ENCODE assay signal across 1 cellular context in genomic region chr2:85933753-85934594, GRCh38.
TF ChIP-seq lines count a peak whose summit lies in the region.

No MANE protein-coding gene starts in this region.

TF ChIP-seq in K562, 482 proteins besides CTCF, POLR2A, EP300 and RAD21 (continued from another document and continues in another):
- TF ChIP-seq GABPA (tag; conservative IDR thresholded peaks at IDR 0.05; ENCODE audit: low read depth) (peak; percentile 35; the same call in 1 of the 2 replicates), PTBP1 (IDR thresholded peaks at IDR 0.05; ENCODE audit: low read depth, low read length) (no peak), HOXB6 (CRISPR knock-in tag; IDR thresholded peaks at IDR 0.05; ENCODE audit: borderline replicate concordance) (no peak), YY1 (IDR thresholded peaks at IDR 0.05; ENCODE audit: borderline replicate concordance in 1 of 3, control insufficient read depth in 1 of 3, extremely low read depth in 1 of 3, insufficient read depth in 3 of 3, insufficient read length in 1 of 3, insufficient replicate concordance in 2 of 3, low read depth in 1 of 3, low read length in 2 of 3) (no peak), FOXA1 (IDR thresholded peaks at IDR 0.05; ENCODE audit: borderline replicate concordance) (no peak), NR3C1 (CRISPR knock-in tag; IDR thresholded peaks at IDR 0.05) (no peak), BDP1 (IDR thresholded peaks at IDR 0.05; ENCODE audit: insufficient read depth, insufficient read length) (no peak), ZNF696 (CRISPR knock-in tag; conservative IDR thresholded peaks at IDR 0.05) (no peak), HINFP (tag; conservative IDR thresholded peaks at IDR 0.05; ENCODE audit: low read depth) (no peak), NCOA6 (IDR thresholded peaks at IDR 0.05) (no peak), MAZ (CRISPR knock-in tag; conservative IDR thresholded peaks at IDR 0.05 in 1 of 2, IDR thresholded peaks at IDR 0.05 in 1 of 2) (no peak), HCFC1 (IDR thresholded peaks at IDR 0.05; ENCODE audit: low read depth, low read length) (no peak), ZNF165 (CRISPR knock-in tag; IDR thresholded peaks at IDR 0.05; ENCODE audit: borderline replicate concordance) (no peak), TARDBP (IDR thresholded peaks at IDR 0.05) (peak; percentile 73; the same call in 1 of the 2 replicates), DMBX1 (CRISPR knock-in tag; IDR thresholded peaks at IDR 0.05; ENCODE audit: borderline replicate concordance) (peak; percentile 83), MCM3 (IDR thresholded peaks at IDR 0.05) (no peak), PRDM10 (IDR thresholded peaks at IDR 0.05; ENCODE audit: partially characterized antibody) (no peak), NFE2L1 (tag; IDR thresholded peaks at IDR 0.05; ENCODE audit: borderline replicate concordance, low read depth) (no peak), NFIX (CRISPR knock-in tag; IDR thresholded peaks at IDR 0.05; ENCODE audit: low read depth) (no peak), SNIP1 (IDR thresholded peaks at IDR 0.05; ENCODE audit: low read depth) (no peak), PML (IDR thresholded peaks at IDR 0.05; ENCODE audit: low read length) (peak; percentile 97), ZNF586 (CRISPR knock-in tag; conservative IDR thresholded peaks at IDR 0.05) (no peak), GTF2B (IDR thresholded peaks at IDR 0.05; ENCODE audit: extremely low read depth, insufficient read length) (no peak), NELFE (IDR thresholded peaks at IDR 0.05; ENCODE audit: insufficient read depth, insufficient read length) (no peak), TRIM24 (IDR thresholded peaks at IDR 0.05) (peak; percentile 96 to 98), STAT6 (CRISPR knock-in tag; IDR thresholded peaks at IDR 0.05) (no peak), ZC3H4 (CRISPR knock-in tag; IDR thresholded peaks at IDR 0.05; ENCODE audit: borderline replicate concordance) (no peak), KHSRP (IDR thresholded peaks at IDR 0.05) (peak; percentile 87), ARID3A (IDR thresholded peaks at IDR 0.05; ENCODE audit: borderline replicate concordance, low read depth, low read length) (peak; percentile 92), RERE (CRISPR knock-in tag; IDR thresholded peaks at IDR 0.05; ENCODE audit: borderline replicate concordance) (no peak), ZNF764 (CRISPR knock-in tag; IDR thresholded peaks at IDR 0.05; ENCODE audit: low read depth) (no peak), YBX1 (IDR thresholded peaks at IDR 0.05) (no peak), TCF7 (IDR thresholded peaks at IDR 0.05; ENCODE audit: borderline replicate concordance) (peak; percentile 81; the same call in 1 of the 2 replicates), HDAC1 (IDR thresholded peaks at IDR 0.05) (peak in 1 of 2 experiments; percentile 96; a peak in 3 of 4 replicates), PHB2 (IDR thresholded peaks at IDR 0.05; ENCODE audit: low read depth) (peak; percentile 94), E2F1 (CRISPR knock-in tag; IDR thresholded peaks at IDR 0.05) (0 out of 2 replicates have a peak, but pooled peaks have one; percentile 58), TEAD2 (tag; IDR thresholded peaks at IDR 0.05) (0 out of 2 replicates have a peak, but pooled peaks have one; percentile 31)
